ENCODE assay signal across 8 cellular contexts in genomic region chr10:5976689-5977470, GRCh38. TPM values are rescaled to one million over a fixed set of nuclear protein-coding genes. Genes with fewer than 3 reads are reported as not detected.
DNase-seq lines count a peak whose midpoint lies in the region; ATAC-seq and TF ChIP-seq lines count a peak whose summit lies in the region.

No MANE protein-coding gene starts in this region.

- H3K27ac ChIP-seq in C4-2B (peak overlapping the region; percentile 63), VCaP (peak overlapping the region; percentile 79)

- ATAC-seq in GM19395 (IDR thresholded peaks at IDR 0.05; ENCODE audit: unreplicated experiment) = peak; percentile 18
- peak; percentile 12 for ATAC-seq in HG03520 (IDR thresholded peaks at IDR 0.05; ENCODE audit: unreplicated experiment)
- ATAC-seq in left lobe of liver = peak; percentile 77

- TF ChIP-seq CTCF in C4-2B (conservative IDR thresholded peaks at IDR 0.05) = no peak
- no peak for TF ChIP-seq CTCF in VCaP (conservative IDR thresholded peaks at IDR 0.05)

- DNase-seq in central memory CD4-positive, alpha-beta T cell = peak; percentile 29
- peak; percentile 74 for DNase-seq in left lobe of liver (ENCODE audit: low spot score)
- peak; percentile 38 to 51 for DNase-seq in stimulated activated CD4-positive, alpha-beta T cell treated with anti-CD3 and anti-CD28 coated beads, Interleukin-4, amount 100 ng/mL, for 4 hours
- DNase-seq in NCI-H524 (lab: John Stamatoyannopoulos, UW) = no peak

RNA-seq across cellular contexts. Expression of gene IL15RA, which starts 0.5 kb away (rescaled TPM):
- total RNA-seq in left lobe of liver = 8.4 TPM

Comparison
In these comparisons a context has a peak if more than half of its experiments do, and no peak if none do; other contexts are left out.
1. ATAC-seq: peak in every context shown above with its lines; median percentile 77 in left lobe of liver; 18 in GM19395; 12 in HG03520.
2. DNase-seq: peak in central memory CD4-positive, alpha-beta T cell (single experiment), left lobe of liver (single experiment) and stimulated activated CD4-positive, alpha-beta T cell treated with anti-CD3 and anti-CD28 coated beads, Interleukin-4, amount 100 ng/mL, for 4 hours (2 of 2); none in NCI-H524 (0 of 2).